14 cellular contexts compared by ENCODE assay signal in the genomic region with DNA sequence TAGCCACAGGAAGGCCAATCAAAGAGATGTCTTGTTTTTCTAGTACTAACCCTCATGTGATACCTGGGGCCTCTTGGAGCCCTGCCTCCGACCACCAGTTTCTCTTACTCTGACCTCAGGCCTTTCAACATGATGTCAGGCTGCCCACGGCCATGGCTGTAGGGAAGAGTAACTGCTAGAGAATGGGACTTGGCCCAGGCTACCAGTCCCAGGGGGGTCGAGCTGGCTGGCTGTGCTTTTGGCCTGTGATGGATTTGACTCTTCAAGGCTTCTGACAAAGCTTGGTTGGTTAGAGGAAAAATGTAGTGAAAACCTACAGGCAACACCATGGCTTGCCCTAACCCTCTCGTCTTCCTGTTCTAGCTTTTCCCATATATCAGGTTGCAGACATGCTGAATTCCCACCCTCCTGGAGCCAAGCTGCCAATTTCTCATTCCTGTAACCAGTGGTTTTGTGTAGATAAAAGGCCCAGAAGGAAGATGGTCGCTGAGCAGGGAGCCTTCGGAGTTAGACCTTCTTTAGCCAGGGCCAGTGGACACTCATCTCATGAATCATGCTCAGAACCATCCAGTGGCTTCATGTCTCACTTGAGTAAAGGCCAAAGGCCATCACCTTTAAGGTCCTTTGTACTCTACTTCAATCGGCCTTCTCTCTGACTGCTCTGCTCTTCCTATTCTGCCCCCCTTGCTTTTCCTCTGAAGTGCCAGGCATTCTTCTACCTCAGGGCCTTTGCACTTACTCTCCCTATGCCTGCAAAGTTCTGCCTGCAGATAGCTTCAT. TPM values are rescaled to one million over a fixed set of nuclear protein-coding genes. Genes with fewer than 3 reads are reported as not detected.
DNase-seq lines count a peak whose midpoint lies in the region; ATAC-seq, FAIRE-seq and TF ChIP-seq lines count a peak whose summit lies in the region.
"Had no signal": no experiment of that assay in that cellular context is flagged by ENCODE, and none has a peak within 500 bp of the region (broad histone marks: within the 10 kb centered on the region; RNA-seq: fewer than 3 reads in every experiment).

No MANE protein-coding gene starts in this region.

- intact Hi-C loops in GM12878 (cut with micrococcal nuclease; ENCODE audit: unreplicated experiment), result no loop called here

- H3K4me1 ChIP-seq in GM12878 (ENCODE audit: control insufficient read depth, insufficient read depth, low read length), result 0 out of 2 replicates have a peak, but pooled peaks cover 2% of the 10 kb centered on the region
- H3K4me1 ChIP-seq in upper lobe of left lung, result no peaks in the 10 kb centered on the region

- BruUV-seq in GM12878 (replicated peaks; lab: Mats Ljungman, UMichigan), result no TSS peak

- peaks cover 0 to 3% of the 10 kb centered on the region in 2 experiments; a peak in 2 of 4 replicates for H3K36me3 ChIP-seq in GM12878 (ENCODE audit: control insufficient read depth in 2 of 2, insufficient read depth in 2 of 2, low read length in 1 of 2)
- H3K36me3 ChIP-seq in upper lobe of left lung, result peaks cover 0 to 5% (median 0%) of the 10 kb centered on the region in 4 donors

- DNase-seq in AG04450 (ENCODE audit: low read depth, low spot score) (peak; percentile 21), HCEC 1CT (peak; percentile 73), GM12878 (ENCODE audit: low read depth, low spot score) (no peak), mesenteric fat pad (ENCODE audit: low spot score) (peak; percentile 87), Kasumi-1 (lab: John Stamatoyannopoulos, UW) (no peak), upper lobe of left lung (no peak)
- DNase-seq: activated naive CD8-positive, alpha-beta T cell treated with anti-CD3 and anti-CD28 coated beads, Interleukin-2, amount 50 U/mL, for 24 hours; GDM1; NCI-H1694 treated with DMSO at 0.1 percent for 48 hours; NCI-H82 had no signal

- H3K79me2 ChIP-seq in GM12878 (ENCODE audit: control insufficient read depth, insufficient read depth, low read length), result no peaks in the 10 kb centered on the region

- H3K4me2 ChIP-seq in GM12878 (ENCODE audit: control insufficient read depth, insufficient read depth), result no peak overlapping the region
- H3K4me2 ChIP-seq: BLaER1 had no signal

- no peak for TF ChIP-seq POLR2A in GM12878 (IDR thresholded peaks at IDR 0.05; ENCODE audit: low read depth, low read length)
- no peak for TF ChIP-seq POLR2A in upper lobe of left lung (IDR thresholded peaks at IDR 0.05)

- CTCF ChIA-PET in AG04450 (lab: Charles Lee), result interaction anchor here (1.8 kb wide), 1 partner anchor 60 kb away, joined by 5 read pairs; no protein-coding TSS in a partner anchor
- CTCF ChIA-PET in GM12878 (lab: Yijun Ruan, JAX), result interaction anchor here (1.0 to 1.5 kb wide), 3 partner anchors 18 to 60 kb away, joined by 3 to 5 read pairs (median 3); no protein-coding TSS in a partner anchor

- RAD21 ChIA-PET in GM12878 (lab: Charles Lee; ENCODE audit: unreplicated experiment), result no interaction called here

- H3K9ac ChIP-seq in GM12878 (ENCODE audit: control insufficient read depth, insufficient read depth, low read length), result no peak overlapping the region
- H3K9ac ChIP-seq: BLaER1 had no signal

- POLR2A ChIA-PET in AG04450 (lab: Yijun Ruan, JAX) (no interaction called here), GM12878 (lab: Charles Lee) (no interaction called here)

- no peaks in the 10 kb centered on the region for H4K20me1 ChIP-seq in GM12878 (ENCODE audit: control insufficient read depth, insufficient read depth)

- no peak overlapping the region for H3K4me3 ChIP-seq in AG04450 (ENCODE audit: low read depth, low read length)
- H3K4me3 ChIP-seq in GM12878, result no peak overlapping the region
- H3K4me3 ChIP-seq in upper lobe of left lung, result no peak overlapping the region
- H3K4me3 ChIP-seq: BLaER1, SK-N-MC had no signal

- 68% methylated on average over 7 of the region's 7 CpGs for WGBS in GM12878 (ENCODE audit: insufficient coverage, insufficient replicate concordance, low lambda C conversion rate, missing lambda C conversion rate)
- 80 to 84% methylated on average over 7 of the region's 7 CpGs for WGBS in upper lobe of left lung, 2 donors

- TF ChIP-seq EP300 in GM12878 (IDR thresholded peaks at IDR 0.05; ENCODE audit: borderline replicate concordance in 1 of 2, control insufficient read depth in 1 of 2, low read depth in 2 of 2, low read length in 2 of 2) (no peak), upper lobe of left lung (IDR thresholded peaks at IDR 0.05) (no peak)

- TF ChIP-seq CTCF in AG04450 (IDR thresholded peaks at IDR 0.05; ENCODE audit: low read depth, low read length) (no peak), GM12878 (IDR thresholded peaks at IDR 0.05 in 2 of 3, conservative IDR thresholded peaks at IDR 0.05 in 1 of 3; ENCODE audit: control insufficient read depth in 2 of 3, extremely low read depth in 1 of 3, insufficient read depth in 1 of 3, low read depth in 3 of 3, low read length in 3 of 3) (no peak), upper lobe of left lung (IDR thresholded peaks at IDR 0.05) (no peak)

- peak; percentile 45 for ATAC-seq in GM12878
- no peak for ATAC-seq in HG03196 (IDR thresholded peaks at IDR 0.05; ENCODE audit: unreplicated experiment)
- no peak for ATAC-seq in GM19395 (IDR thresholded peaks at IDR 0.05; ENCODE audit: unreplicated experiment)
- no peak for ATAC-seq in upper lobe of left lung (ENCODE audit: low FRiP score in 2 of 2)
- ATAC-seq: activated naive CD8-positive, alpha-beta T cell treated with anti-CD3 and anti-CD28 coated beads, Interleukin-2, amount 50 U/mL, for 24 hours had no signal

- SMC1A ChIA-PET in GM12878 (lab: Charles Lee; ENCODE audit: uncharacterized antibody, unreplicated experiment), result interaction anchor here (1.1 to 2.5 kb wide), 3 partner anchors 12 to 20 kb away, joined by 3 to 8 read pairs (median 3); partner anchors contain the start of gene SUFU

- H3K9me3 ChIP-seq in AG04450 (ENCODE audit: control insufficient read depth, insufficient read depth, low read length) (no peaks in the 10 kb centered on the region), GM12878 (replicated peaks; ENCODE audit: control insufficient read depth, insufficient read depth, low read length) (no peaks in the 10 kb centered on the region), upper lobe of left lung (no peaks in the 10 kb centered on the region)
- H3K9me3 ChIP-seq: BLaER1 had no signal

- no peak for TF ChIP-seq RAD21 in GM12878 (IDR thresholded peaks at IDR 0.05; ENCODE audit: insufficient read depth, low read depth, low read length)

- no peak for FAIRE-seq in GM12878 (lab: Jason Lieb, UNC)

- H2AFZ ChIP-seq in GM12878 (ENCODE audit: control insufficient read depth, low read depth, low read length), result no peak overlapping the region

- no peaks in the 10 kb centered on the region for H3K27me3 ChIP-seq in AG04450 (ENCODE audit: control insufficient read depth, insufficient read depth, low read length)
- H3K27me3 ChIP-seq in GM12878 (replicated peaks in 1 of 2; ENCODE audit: control insufficient read depth in 2 of 2, insufficient read depth in 2 of 2, low read length in 1 of 2), result no peaks in the 10 kb centered on the region
- no peaks in the 10 kb centered on the region for H3K27me3 ChIP-seq in upper lobe of left lung
- H3K27me3 ChIP-seq: BLaER1 had no signal

- in situ Hi-C loops in GM12878 (cut with MboI), result no loop called here

- H3K27ac ChIP-seq in AG04450 (ENCODE audit: low read depth, low read length) (peak overlapping the region; percentile 57), GM12878 (ENCODE audit: control insufficient read depth, insufficient read depth) (no peak overlapping the region), upper lobe of left lung (no peak overlapping the region)
- H3K27ac ChIP-seq: BLaER1, SK-N-MC had no signal

RNA-seq across cellular contexts. Expression of gene SUFU, which starts 19.7 kb away (rescaled TPM):
- polyA plus RNA-seq in AG04450 (2011; rRNA removed) (11.0 and 13.2 TPM in 2 replicates), GM12878 (2011; rRNA removed) (1.7 and 2.8 TPM in 2 replicates), GM12878 (2014; fragmentation: Illumina TruSeq; extraction: Trizol) (3.8 and 4.0 TPM in 2 replicates), GM12878 (2014; fragmentation: Nextera tagmentation; extraction: Ambion mirVana) (under 1 TPM; 0.68 to 0.84 TPM), GM12878 (2014; rRNA removed) (2.6 and 3.7 TPM in 2 replicates), GM12878 (2016; fragmentation: Nextera tagmentation; extraction: Ambion mirVana) (1 to 10 TPM; 2.2 to 3.1 TPM)
- 18.2 and 23.7 TPM in 2 replicates for polyA minus RNA-seq in AG04450 (2011; rRNA and poly(A)+ RNA removed)
- 6.2 and 6.7 TPM in 2 replicates for total RNA-seq in GM12878 (2013; cell fraction: nucleolus; rRNA removed)
- total RNA-seq in GM12878 (2014; rRNA removed) (1.3 and 1.5 TPM in 2 replicates), GM12878 (2014; rRNA removed; fragmentation: Illumina TruSeq; extraction: Trizol) (0.94 and 1.1 TPM in 2 replicates), GM12878 (2021) (5.6 and 7.7 TPM in 2 replicates), mesenteric fat pad (11.6 TPM), upper lobe of left lung (10 to 100 TPM in 5 of 6 donors, 1 to 10 TPM in 1; 4.1 to 15.7 (median 11.9) TPM)
- polyA plus RNA-seq in GM12878 (2011; ENCODE audit: low read depth), result 2.0 TPM
- polyA plus RNA-seq in GM12878 (2011; cell fraction: cytosol; rRNA removed), result 2.8 and 3.7 TPM in 2 replicates
- 5.5 and 6.1 TPM in 2 replicates for polyA plus RNA-seq in GM12878 (2011; cell fraction: nucleus; rRNA removed)
- 2.9 and 3.5 TPM in 2 replicates for polyA plus RNA-seq in GM12878 (2012)
- 6.4 and 6.6 TPM in 2 replicates for polyA minus RNA-seq in GM12878 (2011; rRNA and poly(A)+ RNA removed)
- 1.6 and 1.9 TPM in 2 replicates for polyA minus RNA-seq in GM12878 (2011; cell fraction: cytosol; rRNA and poly(A)+ RNA removed)
- 2.3 and 4.0 TPM in 2 replicates for polyA minus RNA-seq in GM12878 (2011; cell fraction: nucleus; rRNA and poly(A)+ RNA removed)

RNA-seq across cellular contexts. Expression of gene ACTR1A, which starts 20.9 kb away (rescaled TPM):
- polyA plus RNA-seq in AG04450 (2011; rRNA removed), result 164 and 192 TPM in 2 replicates
- 219 and 281 TPM in 2 replicates for polyA minus RNA-seq in AG04450 (2011; rRNA and poly(A)+ RNA removed)
- total RNA-seq in GM12878 (2013; cell fraction: nucleolus; rRNA removed), result 29.4 and 37.3 TPM in 2 replicates
- 74.7 and 78.7 TPM in 2 replicates for total RNA-seq in GM12878 (2014; rRNA removed)
- total RNA-seq in GM12878 (2014; rRNA removed; fragmentation: Illumina TruSeq; extraction: Trizol), result 59.9 and 61.5 TPM in 2 replicates
- 78.4 and 80.0 TPM in 2 replicates for total RNA-seq in GM12878 (2021)
- 19.6 TPM for polyA plus RNA-seq in GM12878 (2011; ENCODE audit: low read depth)
- 67.2 and 97.2 TPM in 2 replicates for polyA plus RNA-seq in GM12878 (2011; rRNA removed)
- 94.0 and 129 TPM in 2 replicates for polyA plus RNA-seq in GM12878 (2011; cell fraction: cytosol; rRNA removed)
- 115 and 128 TPM in 2 replicates for polyA plus RNA-seq in GM12878 (2011; cell fraction: nucleus; rRNA removed)
- polyA plus RNA-seq in GM12878 (2012), result 28.9 and 30.0 TPM in 2 replicates
- polyA plus RNA-seq in GM12878 (2014; fragmentation: Illumina TruSeq; extraction: Trizol), result 58.3 and 77.9 TPM in 2 replicates
- polyA plus RNA-seq in GM12878 (2014; fragmentation: Nextera tagmentation; extraction: Ambion mirVana), result 10 to 100 TPM; 43.0 to 54.5 TPM
- polyA plus RNA-seq in GM12878 (2014; rRNA removed), result 82.8 and 93.5 TPM in 2 replicates
- 100 to 1,000 TPM; 107 to 110 TPM for polyA plus RNA-seq in GM12878 (2016; fragmentation: Nextera tagmentation; extraction: Ambion mirVana)
- polyA minus RNA-seq in GM12878 (2011; rRNA and poly(A)+ RNA removed), result 91.0 and 101 TPM in 2 replicates
- 25.4 and 26.3 TPM in 2 replicates for polyA minus RNA-seq in GM12878 (2011; cell fraction: cytosol; rRNA and poly(A)+ RNA removed)
- polyA minus RNA-seq in GM12878 (2011; cell fraction: nucleus; rRNA and poly(A)+ RNA removed), result 31.6 and 53.7 TPM in 2 replicates
- 111 TPM for total RNA-seq in mesenteric fat pad
- 100 to 1,000 TPM in 2 of 6 donors, 10 to 100 TPM in 4; 54.5 to 126 (median 93.2) TPM for total RNA-seq in upper lobe of left lung

Comparison
In these comparisons a context has a peak if more than half of its experiments do, and no peak if none do; other contexts are left out.
1. DNase-seq: peak in AG04450 (single experiment), HCEC 1CT (single experiment) and mesenteric fat pad (single experiment); none in GM12878 (single experiment), Kasumi-1 (0 of 2) and upper lobe of left lung (0 of 2).